Comparison of ENCODE assay signal across 15 cellular contexts in the genomic region with DNA sequence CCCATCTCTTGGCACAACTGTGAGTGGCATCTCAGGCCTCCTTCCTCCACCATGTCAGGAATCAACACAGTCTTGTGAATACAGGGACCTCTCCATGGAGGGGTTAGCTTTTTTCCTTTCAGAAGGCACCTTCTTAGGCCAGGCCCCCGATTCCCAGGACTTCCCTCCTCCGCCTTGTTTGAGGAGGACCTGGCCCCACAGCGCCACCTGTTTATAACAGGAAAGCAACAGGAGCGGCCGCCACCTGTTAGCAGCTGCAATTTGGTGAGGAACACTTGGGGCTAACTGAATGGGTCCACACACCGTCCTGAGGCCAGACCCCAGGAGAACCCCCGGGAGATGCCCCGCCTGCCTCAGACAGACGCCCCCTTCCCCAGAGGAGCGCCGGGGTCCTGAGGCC. TPM values are rescaled to one million over a fixed set of nuclear protein-coding genes. Genes with fewer than 3 reads are reported as not detected.
A peak's percentile ranks its signal among the peaks of the same experiment; 100 is the strongest.
DNase-seq lines count a peak whose midpoint lies in the region; ATAC-seq and TF ChIP-seq lines count a peak whose summit lies in the region.
"Had no signal": no experiment of that assay in that cellular context is flagged by ENCODE, and none has a peak within 500 bp of the region (broad histone marks: within the 10 kb centered on the region; RNA-seq: fewer than 3 reads in every experiment).

No MANE protein-coding gene starts in this region.

- TF ChIP-seq CTCF in MCF 10A (IDR thresholded peaks at IDR 0.05; ENCODE audit: unreplicated experiment): peak; percentile 15
- TF ChIP-seq CTCF in breast epithelium (IDR thresholded peaks at IDR 0.05): peak in 1 of 3 donors; percentile 11
- peak; percentile 60 for TF ChIP-seq CTCF in WERI-Rb-1 (IDR thresholded peaks at IDR 0.05; ENCODE audit: low read depth, low read length)
- TF ChIP-seq CTCF in stomach (IDR thresholded peaks at IDR 0.05): no peak

- ATAC-seq in HG02852 (IDR thresholded peaks at IDR 0.05; ENCODE audit: unreplicated experiment): no peak
- ATAC-seq: naive thymus-derived CD4-positive, alpha-beta T cell had no signal

- no peak overlapping the region for H3K4me3 ChIP-seq in breast epithelium
- H3K4me3 ChIP-seq in WERI-Rb-1 (ENCODE audit: low read depth, low read length): no peak overlapping the region
- H3K4me3 ChIP-seq in stomach: no peak overlapping the region

- DNase-seq in MCF 10A (ENCODE audit: unreplicated experiment) (no peak), breast epithelium (ENCODE audit: low spot score in 2 of 2) (no peak), WERI-Rb-1 (peak; percentile 71), stomach (peak; percentile 64), DMS79 (lab: John Stamatoyannopoulos, UW) (no peak)
- DNase-seq: activated CD4-positive, alpha-beta T cell treated with anti-CD3 and anti-CD28 coated beads, Interleukin-2, amount 10 ng/mL, durations not matched to agents 24 days and 14 days; activated T-cell treated with anti-CD3 and anti-CD28 coated beads, Interleukin-2, amount 50 U/mL, for 48 hours; amygdala; HCEC 1CT; naive thymus-derived CD4-positive, alpha-beta T cell; NCI-H1092; retina had no signal

- no peak for TF ChIP-seq POLR2A in breast epithelium (IDR thresholded peaks at IDR 0.05)
- TF ChIP-seq POLR2A in stomach (IDR thresholded peaks at IDR 0.05): no peak

- H3K27ac Mint-ChIP-seq in MCF 10A (ENCODE audit: low read depth, unreplicated experiment): no peak overlapping the region
- H3K27ac Mint-ChIP-seq: activated CD4-positive, alpha-beta T cell treated with anti-CD3 and anti-CD28 coated beads, Interleukin-2, amount 10 ng/mL, durations not matched to agents 24 days and 14 days; naive thymus-derived CD4-positive, alpha-beta T cell; stimulated activated naive CD8-positive, alpha-beta T cell treated with anti-CD3 and anti-CD28 coated beads, Interleukin-15, Interleukin-2, amounts not matched to agents 100 ng/mL and 50 ng/mL, for 24 hours had no signal

- no TSS peak for BruUV-seq in MCF 10A (replicated peaks; lab: Mats Ljungman, UMichigan)

- H3K27ac ChIP-seq in breast epithelium (no peak overlapping the region), WERI-Rb-1 (no peak overlapping the region), stomach (no peak overlapping the region)

- peaks cover 2 to 9% of the 10 kb centered on the region in 2 donors for H3K4me1 ChIP-seq in breast epithelium
- H3K4me1 ChIP-seq in stomach: peaks cover 9 to 18% (median 14%) of the 10 kb centered on the region in 4 donors

- intact Hi-C loops in MCF 10A (cut with micrococcal nuclease): loop anchor here (5.0 kb wide), 1 partner anchor 127 kb away; no protein-coding TSS in a partner anchor
- intact Hi-C loops in breast epithelium (cut with DNase I; ENCODE audit: low total_unique reads): no loop called here
- intact Hi-C loops in stomach (cut with DNase I; ENCODE audit: low total_unique reads): no loop called here

- CTCF ChIA-PET in MCF 10A (lab: Yijun Ruan, JAX): interaction anchor here (0.6 to 1.0 kb wide), 3 partner anchors 9 to 193 kb away, joined by 3 read pairs; no protein-coding TSS in a partner anchor

- H3K36me3 ChIP-seq in breast epithelium: no peaks in the 10 kb centered on the region
- H3K36me3 ChIP-seq in WERI-Rb-1: no peaks in the 10 kb centered on the region
- H3K36me3 ChIP-seq in stomach: no peaks in the 10 kb centered on the region

- H3K27me3 ChIP-seq in breast epithelium: no peaks in the 10 kb centered on the region
- H3K27me3 ChIP-seq in WERI-Rb-1 (ENCODE audit: insufficient read depth, low read depth, severe bottlenecking): no peaks in the 10 kb centered on the region
- peaks cover 0 to 31% (median 0%) of the 10 kb centered on the region in 3 donors for H3K27me3 ChIP-seq in stomach

- no peak for TF ChIP-seq EP300 in stomach (IDR thresholded peaks at IDR 0.05)

- H3K9me3 ChIP-seq in breast epithelium (peaks cover 11 to 16% of the 10 kb centered on the region in 2 donors), WERI-Rb-1 (ENCODE audit: severe bottlenecking) (peaks cover 14% of the 10 kb centered on the region), stomach (peaks cover 0 to 20% (median 12%) of the 10 kb centered on the region in 4 donors)

- no peaks in the 10 kb centered on the region for H3K27me3 Mint-ChIP-seq in MCF 10A (ENCODE audit: insufficient read depth, unreplicated experiment)
- H3K27me3 Mint-ChIP-seq: stimulated activated naive CD8-positive, alpha-beta T cell treated with anti-CD3 and anti-CD28 coated beads, Interleukin-15, Interleukin-2, amounts not matched to agents 100 ng/mL and 50 ng/mL, for 24 hours had no signal

- POLR2A ChIA-PET in MCF 10A (lab: Yijun Ruan, JAX): no interaction called here

- no peak overlapping the region for H3K4me3 Mint-ChIP-seq in MCF 10A (ENCODE audit: unreplicated experiment)
- H3K4me3 Mint-ChIP-seq: activated CD4-positive, alpha-beta T cell treated with anti-CD3 and anti-CD28 coated beads, Interleukin-2, amount 10 ng/mL, durations not matched to agents 24 days and 14 days; naive thymus-derived CD4-positive, alpha-beta T cell; stimulated activated naive CD8-positive, alpha-beta T cell treated with anti-CD3 and anti-CD28 coated beads, Interleukin-15, Interleukin-2, amounts not matched to agents 100 ng/mL and 50 ng/mL, for 24 hours had no signal

- peaks cover 12% of the 10 kb centered on the region for H3K4me1 Mint-ChIP-seq in MCF 10A (ENCODE audit: insufficient read depth, unreplicated experiment)
- H3K4me1 Mint-ChIP-seq: activated CD4-positive, alpha-beta T cell treated with anti-CD3 and anti-CD28 coated beads, Interleukin-2, amount 10 ng/mL, durations not matched to agents 24 days and 14 days had no signal

- no peaks in the 10 kb centered on the region for H3K9me3 Mint-ChIP-seq in MCF 10A (ENCODE audit: unreplicated experiment)
- H3K9me3 Mint-ChIP-seq: activated CD4-positive, alpha-beta T cell treated with anti-CD3 and anti-CD28 coated beads, Interleukin-2, amount 10 ng/mL, durations not matched to agents 24 days and 14 days had no signal

- H3K36me3 Mint-ChIP-seq in MCF 10A (ENCODE audit: insufficient read depth, unreplicated experiment): peaks cover 21% of the 10 kb centered on the region

- WGBS in stomach, 5 donors: 39 to 51% (median 46%) methylated on average over 5 to 9 of the region's 11 CpGs

RNA-seq across cellular contexts. Expression of a gene that starts 3.8 kb away (rescaled TPM):
- 129 and 177 TPM in 2 replicates for total RNA-seq in MCF 10A (2022)
- 10 to 100 TPM in 2 of 3 donors, under 1 TPM in 1; 0.32 to 60.9 (median 36.7) TPM for total RNA-seq in breast epithelium
- 100 to 1,000 TPM in 3 of 5 donors, 10 to 100 TPM in 2; 26.3 to 356 (median 141) TPM for total RNA-seq in stomach
- polyA plus RNA-seq in stomach: 10 to 100 TPM; 31.1 to 94.5 (median 41.7) TPM
- total RNA-seq: activated CD4-positive, alpha-beta T cell treated with anti-CD3 and anti-CD28 coated beads, Interleukin-2, amount 10 ng/mL, durations not matched to agents 24 days and 14 days; naive thymus-derived CD4-positive, alpha-beta T cell had no signal
- polyA plus RNA-seq: naive thymus-derived CD4-positive, alpha-beta T cell had no signal

RNA-seq across cellular contexts. Expression of a gene that starts 20.9 kb away (rescaled TPM):
- total RNA-seq in MCF 10A (2022) (20.0 and 25.9 TPM in 2 replicates), breast epithelium (10 to 100 TPM in 1 of 3 donors, 1 to 10 TPM in 1, under 1 TPM in 1; 0.48 to 11.3 (median 8.2) TPM), stomach (1 to 10 TPM in 2 of 5 donors, under 1 TPM in 1, not detected in 2; 0.45 to 7.5 (median 4.2) TPM)
- 1 to 10 TPM; 2.4 to 8.8 (median 4.4) TPM for polyA plus RNA-seq in stomach

RNA-seq across cellular contexts. Expression of a gene that starts 24.6 kb away (rescaled TPM):
- 6.2 and 7.7 TPM in 2 replicates for total RNA-seq in MCF 10A (2022)
- total RNA-seq in breast epithelium: 10 to 100 TPM; 37.3 to 49.8 (median 46.5) TPM
- total RNA-seq in stomach: 100 to 1,000 TPM in 3 of 5 donors, 10 to 100 TPM in 2; 11.4 to 325 (median 110) TPM
- 100 to 1,000 TPM; 110 to 227 (median 164) TPM for polyA plus RNA-seq in stomach

RNA-seq across cellular contexts. Expression of a gene that starts 51.6 kb away (rescaled TPM):
- total RNA-seq in MCF 10A (2022): 7.2 and 9.4 TPM in 2 replicates
- total RNA-seq in breast epithelium: 10 to 100 TPM in 1 of 3 donors, 1 to 10 TPM in 1, under 1 TPM in 1; 0.32 to 14.2 (median 9.8) TPM
- total RNA-seq in stomach: 100 to 1,000 TPM in 1 of 5 donors, 10 to 100 TPM in 3, 1 to 10 TPM in 1; 5.7 to 208 (median 40.2) TPM
- polyA plus RNA-seq in stomach: 10 to 100 TPM in 2 of 3 donors, 1 to 10 TPM in 1; 9.8 to 37.6 (median 12.8) TPM
- total RNA-seq: HT1080 had no signal

RNA-seq across cellular contexts. Expression of a gene that starts 59.9 kb away (rescaled TPM):
- total RNA-seq in MCF 10A (2022) (28.2 and 29.4 TPM in 2 replicates), breast epithelium (10 to 100 TPM; 23.8 to 53.7 (median 33.1) TPM), stomach (100 to 1,000 TPM in 2 of 5 donors, 10 to 100 TPM in 3; 16.5 to 264 (median 59.0) TPM)
- polyA plus RNA-seq in stomach: 10 to 100 TPM; 11.6 to 24.3 (median 22.3) TPM

Comparison
In these comparisons a context has a peak if more than half of its experiments do, and no peak if none do; other contexts are left out.
1. DNase-seq: peak in WERI-Rb-1 (single experiment) and stomach (single experiment); none in MCF 10A (single experiment), breast epithelium (0 of 2) and DMS79 (single experiment).
2. CTCF ChIP-seq: peak in MCF 10A (single experiment) and WERI-Rb-1 (single experiment); none in stomach (0 of 7).